ENCODE assay signal across 1 cellular context in genomic region chr7:150368884-150369739, GRCh38.
TF ChIP-seq lines count a peak whose summit lies in the region.

No MANE protein-coding gene starts in this region.

TF ChIP-seq in HepG2, 621 proteins besides CTCF, POLR2A, EP300 and RAD21 (continued from another document):
- TF ChIP-seq ZBTB43 (CRISPR knock-in tag; conservative IDR thresholded peaks at IDR 0.05) (no peak), DDIT3 (CRISPR knock-in tag; IDR thresholded peaks at IDR 0.05) (no peak), ZFP36L1 (CRISPR knock-in tag; IDR thresholded peaks at IDR 0.05) (no peak), ZNF496 (CRISPR knock-in tag; IDR thresholded peaks at IDR 0.05; ENCODE audit: insufficient replicate concordance) (no peak), ZNF383 (CRISPR knock-in tag; IDR thresholded peaks at IDR 0.05; ENCODE audit: borderline replicate concordance) (no peak), ZBTB4 (CRISPR knock-in tag; IDR thresholded peaks at IDR 0.05; ENCODE audit: borderline replicate concordance) (no peak), ZNF232 (CRISPR knock-in tag; IDR thresholded peaks at IDR 0.05; ENCODE audit: borderline replicate concordance) (no peak), ZNF644 (CRISPR knock-in tag; IDR thresholded peaks at IDR 0.05; ENCODE audit: low read depth) (no peak), ZEB1 (IDR thresholded peaks at IDR 0.05; ENCODE audit: insufficient replicate concordance, low read depth) (no peak), GLMP (CRISPR knock-in tag; IDR thresholded peaks at IDR 0.05; ENCODE audit: borderline replicate concordance) (no peak), PTBP1 (IDR thresholded peaks at IDR 0.05; ENCODE audit: low read depth, low read length, poor library complexity, severe bottlenecking) (no peak), NCOR1 (IDR thresholded peaks at IDR 0.05; ENCODE audit: borderline replicate concordance, low read length) (no peak), RXRB (CRISPR knock-in tag; IDR thresholded peaks at IDR 0.05; ENCODE audit: borderline replicate concordance) (no peak), ZFP37 (CRISPR knock-in tag; IDR thresholded peaks at IDR 0.05; ENCODE audit: borderline replicate concordance) (no peak), DNMT1 (CRISPR knock-in tag; IDR thresholded peaks at IDR 0.05) (no peak), SOX6 (IDR thresholded peaks at IDR 0.05) (no peak), SOX6 (CRISPR knock-in tag; IDR thresholded peaks at IDR 0.05) (0 out of 2 replicates have a peak, but pooled peaks have one; percentile 5), PRDM10 (CRISPR knock-in tag; IDR thresholded peaks at IDR 0.05; ENCODE audit: low read depth) (0 out of 2 replicates have a peak, but pooled peaks have one; percentile 10), ZNF777 (CRISPR knock-in tag; IDR thresholded peaks at IDR 0.05) (peak; percentile 10; the same call in 1 of the 2 replicates), KLF9 (CRISPR knock-in tag; IDR thresholded peaks at IDR 0.05; ENCODE audit: low read depth) (no peak), ZNF607 (CRISPR knock-in tag; IDR thresholded peaks at IDR 0.05; ENCODE audit: borderline replicate concordance) (no peak; the same call in 1 of the 2 replicates), ZNF577 (CRISPR knock-in tag; IDR thresholded peaks at IDR 0.05; ENCODE audit: borderline replicate concordance, low read depth) (no peak), ATF7 (IDR thresholded peaks at IDR 0.05) (no peak), ATF7 (CRISPR knock-in tag; IDR thresholded peaks at IDR 0.05) (no peak), FOXM1 (CRISPR knock-in tag; IDR thresholded peaks at IDR 0.05) (0 out of 2 replicates have a peak, but pooled peaks have one; percentile 29)
TF ChIP-seq in HepG2: peak in this region for 116.
